14 cellular contexts compared by ENCODE assay signal in genomic region chr5:149389552-149390495, GRCh38. TPM values are rescaled to one million over a fixed set of nuclear protein-coding genes. Genes with fewer than 3 reads are reported as not detected.
DNase-seq lines count a peak whose midpoint lies in the region; ATAC-seq and TF ChIP-seq lines count a peak whose summit lies in the region.
"Had no signal": no experiment of that assay in that cellular context is flagged by ENCODE, and none has a peak within 500 bp of the region (broad histone marks: within the 10 kb centered on the region; RNA-seq: fewer than 3 reads in every experiment).

No MANE protein-coding gene starts in this region.

- ATAC-seq in gastrocnemius medialis (no peak), GM18517 (IDR thresholded peaks at IDR 0.05; ENCODE audit: unreplicated experiment) (no peak)

- H3K27me3 ChIP-seq in WERI-Rb-1 (ENCODE audit: insufficient read depth, low read depth, severe bottlenecking) = no peaks in the 10 kb centered on the region
- H3K27me3 ChIP-seq in mucosa of rectum (ENCODE audit: control insufficient read depth in 2 of 2, insufficient read depth in 2 of 2, low read length in 2 of 2) = no peaks in the 10 kb centered on the region
- H3K27me3 ChIP-seq in gastrocnemius medialis = no peaks in the 10 kb centered on the region
- H3K27me3 ChIP-seq: breast epithelium had no signal

- H3K4me3 ChIP-seq in WERI-Rb-1 (ENCODE audit: low read depth, low read length) (no peak overlapping the region), mucosa of rectum (ENCODE audit: low read length in 2 of 2) (no peak overlapping the region), gastrocnemius medialis (no peak overlapping the region)
- H3K4me3 ChIP-seq: breast epithelium had no signal

- no peak for TF ChIP-seq CTCF in WERI-Rb-1 (IDR thresholded peaks at IDR 0.05; ENCODE audit: low read depth, low read length)
- TF ChIP-seq CTCF in gastrocnemius medialis (IDR thresholded peaks at IDR 0.05 in 4 of 5, conservative IDR thresholded peaks at IDR 0.05 in 1 of 5) = no peak
- TF ChIP-seq CTCF in GM13977 (IDR thresholded peaks at IDR 0.05; ENCODE audit: extremely low read depth, insufficient read depth, missing control alignments) = no peak

- intact Hi-C loops in gastrocnemius medialis (cut with DNase I; ENCODE audit: low total_unique reads) = no loop called here

- DNase-seq in D341Med (ENCODE audit: low spot score) = peak; percentile 72
- DNase-seq in WERI-Rb-1 = peak; percentile 94
- no peak for DNase-seq in gastrocnemius medialis
- DNase-seq in midbrain (lab: John Stamatoyannopoulos, UW) = no peak
- no peak for DNase-seq in GM13977 (ENCODE audit: low spot score)
- no peak for DNase-seq in DMS53 treated with DMSO at 0.1 percent for 48 hours (lab: John Stamatoyannopoulos, UW; ENCODE audit: unreplicated experiment)
- DNase-seq: activated B cell treated with CpG ODN at 0.5 μM for 24 hours; activated CD8-positive, alpha-beta memory T cell treated with anti-CD3 and anti-CD28 coated beads for 24 hours; hypothalamus; NCI-H1436 had no signal

- H3K27ac ChIP-seq in WERI-Rb-1 (peak overlapping the region; percentile 68), mucosa of rectum (ENCODE audit: low read depth in 2 of 2, low read length in 2 of 2) (peak overlapping the region; percentile 77 to 83), gastrocnemius medialis (peak overlapping the region in 3 of 4 donors; percentile 34 to 76 (median 75))

- H3K4me1 ChIP-seq in mucosa of rectum (ENCODE audit: control insufficient read depth in 2 of 2, insufficient read depth in 2 of 2, low read length in 2 of 2) = peaks cover 3 to 4% of the 10 kb centered on the region in 2 donors
- H3K4me1 ChIP-seq in gastrocnemius medialis = peaks cover 9 to 19% of the 10 kb centered on the region in 2 donors
- H3K4me1 ChIP-seq: breast epithelium had no signal

- H3K9me3 ChIP-seq in WERI-Rb-1 (ENCODE audit: severe bottlenecking) (no peaks in the 10 kb centered on the region), mucosa of rectum (ENCODE audit: control insufficient read depth in 2 of 2, low read length in 2 of 2) (no peaks in the 10 kb centered on the region), gastrocnemius medialis (no peaks in the 10 kb centered on the region)
- H3K9me3 ChIP-seq: breast epithelium had no signal

- TF ChIP-seq POLR2A in gastrocnemius medialis (IDR thresholded peaks at IDR 0.05) = no peak

- peak overlapping the region in 1 of 2 donors; percentile 18 for H3K9ac ChIP-seq in mucosa of rectum (ENCODE audit: low read depth in 1 of 2, low read length in 2 of 2)

- in situ Hi-C loops in gastrocnemius medialis (cut with MboI; ENCODE audit: low sequenced_read_pairs in 4 of 4) (loop anchor here in 2 of 4 donors (5.0 kb wide), 2 partner anchors 37 to 172 kb away; no protein-coding TSS in a partner anchor), GM13977 (cut with MboI; ENCODE audit: low pct_unique_long_range_greater_than_20kb, low sequenced_read_pairs, unreplicated experiment) (no loop called here)

- H3K36me3 ChIP-seq in WERI-Rb-1 (no peaks in the 10 kb centered on the region), mucosa of rectum (ENCODE audit: control insufficient read depth in 2 of 2, insufficient read depth in 2 of 2, low read length in 2 of 2) (no peaks in the 10 kb centered on the region), gastrocnemius medialis (no peaks in the 10 kb centered on the region)
- H3K36me3 ChIP-seq: breast epithelium had no signal

RNA-seq across cellular contexts. Expression of gene IL17B, which starts 10.7 kb away (rescaled TPM):
- total RNA-seq in gastrocnemius medialis = 1 to 10 TPM in 1 of 4 donors, not detected in 3; 1.2 TPM
- total RNA-seq: activated B cell treated with CpG ODN at 0.5 μM for 24 hours, progenitor cell of endocrine pancreas had no signal

RNA-seq across cellular contexts. Expression of gene PCYOX1L, which starts 32.0 kb away (rescaled TPM):
- 1 to 10 TPM in 3 of 4 donors, under 1 TPM in 1; 0.29 to 1.5 (median 1.2) TPM for total RNA-seq in gastrocnemius medialis

RNA-seq across cellular contexts. Expression of gene GRPEL2, which starts 44.5 kb away (rescaled TPM):
- 10 to 100 TPM in 2 of 4 donors, 1 to 10 TPM in 2; 7.8 to 13.3 (median 9.9) TPM for total RNA-seq in gastrocnemius medialis

Comparison
In these comparisons a context has a peak if more than half of its experiments do, and no peak if none do; other contexts are left out.
1. DNase-seq: peak in D341Med (single experiment) and WERI-Rb-1 (single experiment); none in gastrocnemius medialis (0 of 2), midbrain (single experiment), GM13977 (single experiment) and DMS53 treated with DMSO at 0.1 percent for 48 hours (single experiment).
2. Peak in every context shown above with its lines, with median percentiles within 50 percentile points of each other: H3K27ac ChIP-seq.